In the genomic region with DNA sequence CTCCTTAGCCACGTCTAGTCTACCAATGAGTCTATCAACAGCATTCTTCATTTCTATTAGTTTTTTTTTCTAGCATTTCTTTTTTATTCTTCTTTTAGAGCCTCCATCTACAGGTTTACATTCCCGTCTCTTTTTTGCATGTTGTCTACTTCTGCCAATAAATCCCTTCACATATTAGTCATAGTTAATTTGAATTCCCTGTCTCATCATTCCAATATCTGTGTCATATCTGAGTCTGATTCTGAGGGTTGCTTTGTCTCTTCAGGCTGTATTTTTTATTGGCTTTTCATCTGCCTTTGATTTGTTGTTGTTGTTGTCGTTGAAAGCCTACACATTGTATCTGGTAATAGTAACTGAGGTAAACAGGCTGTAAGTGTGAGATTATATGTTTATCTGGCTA, we compare ENCODE assay signal across 16 cellular contexts.
DNase-seq lines count a peak whose midpoint lies in the region; ATAC-seq and TF ChIP-seq lines count a peak whose summit lies in the region.
"Had no signal": no experiment of that assay in that cellular context is flagged by ENCODE, and none has a peak within 500 bp of the region (broad histone marks: within the 10 kb centered on the region; RNA-seq: fewer than 3 reads in every experiment).

No MANE protein-coding gene starts in this region.

- H3K4me3 Mint-ChIP-seq in activated T-cell treated with anti-CD3 and anti-CD28 coated beads, Interleukin-2, amount 50 U/mL, for 24 hours: no peak overlapping the region
- H3K4me3 Mint-ChIP-seq: CD4-positive, CD25-positive, alpha-beta regulatory T cell had no signal

- intact Hi-C loops in mammary epithelial cell (cut with micrococcal nuclease): no loop called here

- TF ChIP-seq CTCF in KMS-11 (conservative IDR thresholded peaks at IDR 0.05; ENCODE audit: low read depth, low read length) (no peak), mammary epithelial cell (conservative IDR thresholded peaks at IDR 0.05 in 1 of 2, IDR thresholded peaks at IDR 0.05 in 1 of 2; ENCODE audit: extremely low read depth in 1 of 2, insufficient read depth in 1 of 2, low read depth in 1 of 2, low read length in 2 of 2) (no peak)

- BruUV-seq in mammary epithelial cell (replicated peaks; lab: Mats Ljungman, UMichigan): no TSS peak

- H3K9ac ChIP-seq in KMS-11 (no peak overlapping the region), mammary epithelial cell (ENCODE audit: insufficient read depth, low read length) (no peak overlapping the region)

- no peak overlapping the region for H3K27ac ChIP-seq in KMS-11
- H3K27ac ChIP-seq in mammary epithelial cell (ENCODE audit: insufficient read depth, low read depth, low read length): no peak overlapping the region
- H3K27ac ChIP-seq in effector memory CD4-positive, alpha-beta T cell (ENCODE audit: insufficient read depth, low read length, poor library complexity, severe bottlenecking): no peak overlapping the region

- no peak for ATAC-seq in GM18517 (IDR thresholded peaks at IDR 0.05; ENCODE audit: unreplicated experiment)
- ATAC-seq: HepG2, Panc1, Right ventricle myocardium inferior had no signal

- H3K27me3 ChIP-seq in KMS-11 (ENCODE audit: insufficient read depth, low read depth): no peaks in the 10 kb centered on the region
- H3K27me3 ChIP-seq in mammary epithelial cell (ENCODE audit: insufficient read depth, low read length): peaks cover 2% of the 10 kb centered on the region
- H3K27me3 ChIP-seq in effector memory CD4-positive, alpha-beta T cell (replicated peaks; ENCODE audit: control insufficient read depth, insufficient read depth, low read length, poor library complexity, severe bottlenecking): no peaks in the 10 kb centered on the region

- no peak overlapping the region for H3K27ac Mint-ChIP-seq in activated T-cell treated with anti-CD3 and anti-CD28 coated beads, Interleukin-2, amount 50 U/mL, for 24 hours
- H3K27ac Mint-ChIP-seq: CD4-positive, CD25-positive, alpha-beta regulatory T cell had no signal

- H2AFZ ChIP-seq in KMS-11 (ENCODE audit: low read depth) (no peak overlapping the region), mammary epithelial cell (ENCODE audit: low read depth, low read length) (no peak overlapping the region)

- H3K27me3 Mint-ChIP-seq in activated T-cell treated with anti-CD3 and anti-CD28 coated beads, Interleukin-2, amount 50 U/mL, for 24 hours: no peaks in the 10 kb centered on the region
- H3K27me3 Mint-ChIP-seq: CD4-positive, CD25-positive, alpha-beta regulatory T cell had no signal

- dilution Hi-C loops in mammary epithelial cell (cut with HindIII; ENCODE audit: low sequenced_read_pairs): no loop called here

- H3K4me1 ChIP-seq in KMS-11 (ENCODE audit: low read depth, poor library complexity, severe bottlenecking): peaks cover 27% of the 10 kb centered on the region
- H3K4me1 ChIP-seq in mammary epithelial cell (ENCODE audit: insufficient read depth, low read length): peaks cover 3% of the 10 kb centered on the region
- H3K4me1 ChIP-seq in effector memory CD4-positive, alpha-beta T cell (ENCODE audit: control insufficient read depth, insufficient read depth, low read length, poor library complexity, severe bottlenecking): no peaks in the 10 kb centered on the region
- H3K4me1 ChIP-seq: Caco-2 had no signal

- H3K36me3 Mint-ChIP-seq in activated T-cell treated with anti-CD3 and anti-CD28 coated beads, Interleukin-2, amount 50 U/mL, for 24 hours (ENCODE audit: low read depth): no peaks in the 10 kb centered on the region
- H3K36me3 Mint-ChIP-seq: CD4-positive, CD25-positive, alpha-beta regulatory T cell had no signal

- DNase-seq in mammary epithelial cell (peak; percentile 3), iris pigment epithelial cell (ENCODE audit: low read depth) (peak; percentile 34), SW480 (ENCODE audit: low spot score) (no peak)
- DNase-seq in effector memory CD4-positive, alpha-beta T cell: no peak
- no peak for DNase-seq in activated T-cell treated with anti-CD3 and anti-CD28 coated beads, Interleukin-2, amount 50 U/mL, for 24 hours
- DNase-seq: Caco-2; CD4-positive, CD25-positive, alpha-beta regulatory T cell; DMS153; NCI-H1417 treated with DMSO at 0.1 percent for 48 hours; NCI-H2029 treated with DMSO at 0.1 percent for 48 hours; NCI-H748 treated with DMSO at 0.1 percent for 48 hours had no signal

- CTCF ChIA-PET in mammary epithelial cell (lab: Charles Lee; ENCODE audit: low non-redundant PET): no interaction called here

- 87% methylated on average over 3 of the region's 3 CpGs for WGBS in mammary epithelial cell (ENCODE audit: low coverage, missing lambda C conversion rate)

- H3K36me3 ChIP-seq in KMS-11 (ENCODE audit: insufficient read depth) (no peaks in the 10 kb centered on the region), mammary epithelial cell (ENCODE audit: insufficient read depth, low read length) (no peaks in the 10 kb centered on the region)
- no peaks in the 10 kb centered on the region for H3K36me3 ChIP-seq in effector memory CD4-positive, alpha-beta T cell (ENCODE audit: control insufficient read depth, insufficient read depth, low read length)

- H3K4me2 ChIP-seq in KMS-11 (0 out of 2 replicates have a peak overlapping the region, but pooled peaks have one; percentile 15), mammary epithelial cell (ENCODE audit: insufficient read depth, low read depth, low read length) (no peak overlapping the region)

- H3K79me2 ChIP-seq in KMS-11 (ENCODE audit: insufficient read depth, low read depth): no peaks in the 10 kb centered on the region
- H3K79me2 ChIP-seq in mammary epithelial cell (ENCODE audit: insufficient read depth, low read length): no peaks in the 10 kb centered on the region

- H4K20me1 ChIP-seq in KMS-11 (ENCODE audit: insufficient read depth) (no peaks in the 10 kb centered on the region), mammary epithelial cell (ENCODE audit: insufficient read depth, low read length) (no peaks in the 10 kb centered on the region)

- no peak overlapping the region for H3K4me3 ChIP-seq in KMS-11 (IDR thresholded peaks at IDR 0.05; ENCODE audit: insufficient read depth, low read depth, low read length)
- no peak overlapping the region for H3K4me3 ChIP-seq in mammary epithelial cell (replicated peaks in 1 of 3; ENCODE audit: insufficient read depth in 1 of 3, low read depth in 2 of 3, low read length in 3 of 3)
- H3K4me3 ChIP-seq in effector memory CD4-positive, alpha-beta T cell (ENCODE audit: insufficient read depth, low read depth, low read length, poor library complexity, severe bottlenecking): no peak overlapping the region

- peaks cover 2% of the 10 kb centered on the region for H3K9me3 Mint-ChIP-seq in activated T-cell treated with anti-CD3 and anti-CD28 coated beads, Interleukin-2, amount 50 U/mL, for 24 hours

- H3K4me1 Mint-ChIP-seq in activated T-cell treated with anti-CD3 and anti-CD28 coated beads, Interleukin-2, amount 50 U/mL, for 24 hours (ENCODE audit: low read depth): no peaks in the 10 kb centered on the region
- H3K4me1 Mint-ChIP-seq: CD4-positive, CD25-positive, alpha-beta regulatory T cell had no signal

- in situ Hi-C loops in mammary epithelial cell (cut with MboI; ENCODE audit: low sequenced_read_pairs in 2 of 2): no loop called here

- H3K9me3 ChIP-seq in mammary epithelial cell (replicated peaks; ENCODE audit: insufficient read depth, low read length): no peaks in the 10 kb centered on the region
- no peaks in the 10 kb centered on the region for H3K9me3 ChIP-seq in effector memory CD4-positive, alpha-beta T cell (ENCODE audit: control insufficient read depth, low read length)
- H3K9me3 ChIP-seq: Caco-2 had no signal

Comparison
In these comparisons a context has a peak if more than half of its experiments do, and no peak if none do; other contexts are left out.
1. DNase-seq: peak in mammary epithelial cell (single experiment) and iris pigment epithelial cell (single experiment); none in effector memory CD4-positive, alpha-beta T cell (0 of 3), SW480 (single experiment) and activated T-cell treated with anti-CD3 and anti-CD28 coated beads, Interleukin-2, amount 50 U/mL, for 24 hours (single experiment).